ENCODE assay signal across 8 cellular contexts in genomic region chr4:166165829-166166420, GRCh38.
DNase-seq lines count a peak whose midpoint lies in the region; ATAC-seq and TF ChIP-seq lines count a peak whose summit lies in the region.

No MANE protein-coding gene starts in this region.

- H3K36me3 Mint-ChIP-seq in T-helper 17 cell (ENCODE audit: low read depth), result no peaks in the 10 kb centered on the region
- H3K36me3 Mint-ChIP-seq in natural killer cell treated with Interleukin-12 subunit alpha and Interleukin-12 subunit beta and Interleukin-15 and Interleukin-18, amount 100 ng/mL, for 72 hours, result no peaks in the 10 kb centered on the region

- TF ChIP-seq CTCF in fibroblast of the aortic adventitia (IDR thresholded peaks at IDR 0.05; ENCODE audit: insufficient read depth, low read length) (peak; percentile 79), ovary (IDR thresholded peaks at IDR 0.05) (peak; percentile 13 to 46 (median 41))

- WGBS in ovary, 3 donors, result 0 to 1% (median 1%) methylated on average over 7 of the region's 7 CpGs

- no peak for TF ChIP-seq EP300 in ovary (IDR thresholded peaks at IDR 0.05)

- H3K4me1 Mint-ChIP-seq in T-helper 17 cell, result no peaks in the 10 kb centered on the region
- H3K4me1 Mint-ChIP-seq in natural killer cell treated with Interleukin-12 subunit alpha and Interleukin-12 subunit beta and Interleukin-15 and Interleukin-18, amount 100 ng/mL, for 72 hours (ENCODE audit: low read depth in 2 of 2), result no peaks in the 10 kb centered on the region

- H3K27me3 ChIP-seq in ovary, result no peaks in the 10 kb centered on the region

- no peaks in the 10 kb centered on the region for H3K36me3 ChIP-seq in ovary

- no peaks in the 10 kb centered on the region for H3K9me3 Mint-ChIP-seq in natural killer cell treated with Interleukin-12 subunit alpha and Interleukin-12 subunit beta and Interleukin-15 and Interleukin-18, amount 100 ng/mL, for 72 hours

- intact Hi-C loops in ovary (cut with DNase I), result loop anchor here in 2 of 4 donors (10.0 kb wide), 1 partner anchor 1909 kb away; no protein-coding TSS in a partner anchor

- DNase-seq in CMK (ENCODE audit: low read depth), result peak; percentile 17
- peak; percentile 46 for DNase-seq in NCI-H1436 treated with DMSO at 0.1 percent for 48 hours (lab: John Stamatoyannopoulos, UW)
- no peak for DNase-seq in T-helper 17 cell
- DNase-seq in fibroblast of the aortic adventitia (ENCODE audit: low read depth), result peak; percentile 90
- DNase-seq in ovary, result no peak
- DNase-seq in natural killer cell treated with Interleukin-12 subunit alpha and Interleukin-12 subunit beta and Interleukin-15 and Interleukin-18, amount 100 ng/mL, for 72 hours (ENCODE audit: low spot score), result no peak

- H3K27me3 Mint-ChIP-seq in T-helper 17 cell, result peaks cover 5% of the 10 kb centered on the region
- H3K27me3 Mint-ChIP-seq in natural killer cell treated with Interleukin-12 subunit alpha and Interleukin-12 subunit beta and Interleukin-15 and Interleukin-18, amount 100 ng/mL, for 72 hours, result no peaks in the 10 kb centered on the region

- H3K9me3 ChIP-seq in T-helper 17 cell (ENCODE audit: control insufficient read depth, low read length, poor library complexity, severe bottlenecking) (no peaks in the 10 kb centered on the region), ovary (no peaks in the 10 kb centered on the region)

- H3K4me3 Mint-ChIP-seq in T-helper 17 cell, result no peak overlapping the region
- no peak overlapping the region for H3K4me3 Mint-ChIP-seq in natural killer cell treated with Interleukin-12 subunit alpha and Interleukin-12 subunit beta and Interleukin-15 and Interleukin-18, amount 100 ng/mL, for 72 hours

- ATAC-seq in GM18867 (IDR thresholded peaks at IDR 0.05; ENCODE audit: unreplicated experiment), result peak; percentile 96
- ATAC-seq in HG02973 (IDR thresholded peaks at IDR 0.05; ENCODE audit: unreplicated experiment), result peak; percentile 98
- peak; percentile 77 for ATAC-seq in T-helper 17 cell
- no peak for ATAC-seq in natural killer cell treated with Interleukin-12 subunit alpha and Interleukin-12 subunit beta and Interleukin-15 and Interleukin-18, amount 100 ng/mL, for 72 hours

- no peak overlapping the region for H3K27ac Mint-ChIP-seq in T-helper 17 cell
- H3K27ac Mint-ChIP-seq in natural killer cell treated with Interleukin-12 subunit alpha and Interleukin-12 subunit beta and Interleukin-15 and Interleukin-18, amount 100 ng/mL, for 72 hours, result no peak overlapping the region

- no peak overlapping the region for H3K27ac ChIP-seq in ovary

- no peak for TF ChIP-seq POLR2A in ovary (IDR thresholded peaks at IDR 0.05)

- no peak overlapping the region for H3K4me3 ChIP-seq in fibroblast of the aortic adventitia (ENCODE audit: low read depth, low read length)
- no peak overlapping the region for H3K4me3 ChIP-seq in ovary

- no peaks in the 10 kb centered on the region for H3K4me1 ChIP-seq in ovary (ENCODE audit: insufficient read depth)

Comparison
In these comparisons a context has a peak if more than half of its experiments do, and no peak if none do; other contexts are left out.
1. DNase-seq: peak in CMK (single experiment), NCI-H1436 treated with DMSO at 0.1 percent for 48 hours (single experiment) and fibroblast of the aortic adventitia (single experiment); none in T-helper 17 cell (0 of 3), ovary (0 of 5) and natural killer cell treated with Interleukin-12 subunit alpha and Interleukin-12 subunit beta and Interleukin-15 and Interleukin-18, amount 100 ng/mL, for 72 hours (single experiment).
2. ATAC-seq: peak in GM18867 (single experiment), HG02973 (single experiment) and T-helper 17 cell (single experiment); none in natural killer cell treated with Interleukin-12 subunit alpha and Interleukin-12 subunit beta and Interleukin-15 and Interleukin-18, amount 100 ng/mL, for 72 hours (0 of 2).